ENCODE assay signal across 12 cellular contexts in genomic region chr19:50604264-50605073, GRCh38. TPM values are rescaled to one million over a fixed set of nuclear protein-coding genes. Genes with fewer than 3 reads are reported as not detected.
DNase-seq lines count a peak whose midpoint lies in the region; ATAC-seq and TF ChIP-seq lines count a peak whose summit lies in the region.
"Not testable (repeated sequence)": the region's sequence is repeated elsewhere in the genome, so short reads cannot be mapped to it uniquely, and the experiment has no call there.
"Had no signal": no experiment of that assay in that cellular context is flagged by ENCODE, and none has a peak within 500 bp of the region (broad histone marks: within the 10 kb centered on the region; RNA-seq: fewer than 3 reads in every experiment).

No MANE protein-coding gene starts in this region.

- not testable (repeated sequence) for H3K27me3 Mint-ChIP-seq in HFFc6 (ENCODE audit: insufficient read depth)
- H3K27me3 Mint-ChIP-seq in activated T-cell treated with anti-CD3 and anti-CD28 coated beads, Interleukin-2, amount 50 U/mL, for 4 hours (ENCODE audit: low read depth), result peaks cover 45% of the 10 kb centered on the region

- intact Hi-C loops in PC-3 (cut with micrococcal nuclease), result not testable (repeated sequence)

- not testable (repeated sequence) for H3K9me3 Mint-ChIP-seq in HFFc6; activated T-cell treated with anti-CD3 and anti-CD28 coated beads, Interleukin-2, amount 50 U/mL, for 4 hours

- not testable (repeated sequence) for H3K27ac Mint-ChIP-seq in HFFc6

- 0 out of 2 replicates have a peak, but pooled peaks have one; percentile 8 for TF ChIP-seq CTCF in HFFc6 (IDR thresholded peaks at IDR 0.05)
- TF ChIP-seq CTCF in PC-3 (conservative IDR thresholded peaks at IDR 0.05; ENCODE audit: low read depth, low read length), result peak; percentile 18; the same call in 1 of the 2 replicates
- peak; percentile 45 for TF ChIP-seq CTCF in WERI-Rb-1 (IDR thresholded peaks at IDR 0.05; ENCODE audit: low read depth, low read length)
- not testable (repeated sequence) for TF ChIP-seq CTCF in gastroesophageal sphincter (IDR thresholded peaks at IDR 0.05)

- H3K27ac ChIP-seq in PC-3 (ENCODE audit: low read length); WERI-Rb-1; gastroesophageal sphincter: not testable (repeated sequence)

- not testable (repeated sequence) for H3K4me2 ChIP-seq in PC-3 (ENCODE audit: low read length)

- ATAC-seq in PC-3, result not testable (repeated sequence)
- ATAC-seq in activated T-cell treated with anti-CD3 and anti-CD28 coated beads, Interleukin-2, amount 50 U/mL, for 4 hours, result peak; percentile 38 to 44
- peak; percentile 60 for ATAC-seq in gastroesophageal sphincter

- H3K4me3 Mint-ChIP-seq in HFFc6; activated T-cell treated with anti-CD3 and anti-CD28 coated beads, Interleukin-2, amount 50 U/mL, for 4 hours: not testable (repeated sequence)

- not testable (repeated sequence) for H3K9me3 ChIP-seq in PC-3 (ENCODE audit: low read length); WERI-Rb-1 (ENCODE audit: severe bottlenecking); gastroesophageal sphincter

- not testable (repeated sequence) for H3K9me2 ChIP-seq in PC-3 (replicated peaks; ENCODE audit: low read length)

- H3K36me3 ChIP-seq in PC-3 (ENCODE audit: low read depth, low read length); WERI-Rb-1; gastroesophageal sphincter: not testable (repeated sequence)

- in situ Hi-C loops in Caki2 (cut with HindIII; ENCODE audit: low pct_unique_long_range_greater_than_20kb, low sequenced_read_pairs), result not testable (repeated sequence)

- POLR2A ChIA-PET in PC-3 (lab: Charles Lee; ENCODE audit: unreplicated experiment), result not testable (repeated sequence)

- H3K79me2 ChIP-seq in PC-3 (ENCODE audit: low read length), result not testable (repeated sequence)

- TF ChIP-seq POLR2A in gastroesophageal sphincter (IDR thresholded peaks at IDR 0.05), result not testable (repeated sequence)

- peaks cover 35% of the 10 kb centered on the region for H3K27me3 ChIP-seq in PC-3 (ENCODE audit: low read length)
- H3K27me3 ChIP-seq in WERI-Rb-1 (ENCODE audit: insufficient read depth, low read depth, severe bottlenecking), result peaks cover 31% of the 10 kb centered on the region
- peaks cover 85% of the 10 kb centered on the region for H3K27me3 ChIP-seq in gastroesophageal sphincter

- CTCF ChIA-PET in PC-3 (lab: Charles Lee), result not testable (repeated sequence)

- not testable (repeated sequence) for H2AFZ ChIP-seq in PC-3 (ENCODE audit: low read length)

- not testable (repeated sequence) for H3K36me3 Mint-ChIP-seq in HFFc6 (ENCODE audit: low read depth); activated T-cell treated with anti-CD3 and anti-CD28 coated beads, Interleukin-2, amount 50 U/mL, for 4 hours (ENCODE audit: insufficient read depth)

- not testable (repeated sequence) for H4K20me1 ChIP-seq in PC-3 (ENCODE audit: low read length)

- not testable (repeated sequence) for BruUV-seq in PC-3 (replicated peaks; lab: Mats Ljungman, UMichigan)

- not testable (repeated sequence) for H3K4me3 ChIP-seq in PC-3 (ENCODE audit: low read length); gastroesophageal sphincter
- H3K4me3 ChIP-seq in WERI-Rb-1 (ENCODE audit: low read depth, low read length), result peak overlapping the region; percentile 8; the same call in 1 of the 2 replicates

- DNase-seq in Caki2 (ENCODE audit: low read depth), result peak; percentile 9
- DNase-seq in HFFc6; PC-3; activated T-cell treated with anti-CD3 and anti-CD28 coated beads, Interleukin-2, amount 50 U/mL, for 4 hours: not testable (repeated sequence)
- DNase-seq in WERI-Rb-1, result peak; percentile 54
- peak; percentile 20 for DNase-seq in stimulated activated CD4-positive, alpha-beta T cell treated with anti-CD3 and anti-CD28 coated beads, Interleukin-15, amount 100 ng/mL, for 24 hours

- 46 to 59% methylated on average over 7 of the region's 56 CpGs for WGBS in gastroesophageal sphincter (ENCODE audit: low coverage in 1 of 2), 2 donors

- not testable (repeated sequence) for H3K4me1 ChIP-seq in PC-3 (ENCODE audit: insufficient read depth, low read length)
- H3K4me1 ChIP-seq in gastroesophageal sphincter, result peaks cover 0 to 16% (median 0%) of the 10 kb centered on the region in 3 donors

- not testable (repeated sequence) for H3F3A ChIP-seq in PC-3 (ENCODE audit: low read length, unreplicated experiment)

- not testable (repeated sequence) for TF ChIP-seq EP300 in gastroesophageal sphincter (IDR thresholded peaks at IDR 0.05)

- not testable (repeated sequence) for H3K4me1 Mint-ChIP-seq in HFFc6 (ENCODE audit: low read depth); activated T-cell treated with anti-CD3 and anti-CD28 coated beads, Interleukin-2, amount 50 U/mL, for 4 hours (ENCODE audit: low read depth)

- H3K9ac ChIP-seq in PC-3 (ENCODE audit: low read length), result not testable (repeated sequence)

RNA-seq across cellular contexts. Expression of gene SYT3, which starts 35.2 kb away (rescaled TPM):
- 0.14 and 0.26 TPM in 2 replicates for total RNA-seq in Caki2 (2014; rRNA removed; shearing (Covaris generic); ENCODE audit: low replicate concordance)
- not detected for total RNA-seq in HFFc6 (2021; fragmentation: NEBNext Ultra II Directional; extraction: Animal tissue kit (Norgen Biotek cat#: 25700))
- total RNA-seq in PC-3 (2014; rRNA removed) (0.12 and 0.18 TPM in 2 replicates), gastroesophageal sphincter (under 1 TPM in 1 of 4 donors, not detected in 3; 0.42 TPM)
- total RNA-seq in activated T-cell treated with anti-CD3 and anti-CD28 coated beads, Interleukin-2, amount 50 U/mL, for 4 hours, result 1 to 10 TPM in 1 of 3 donors, under 1 TPM in 2; 0.35 to 1.2 (median 0.66) TPM
- total RNA-seq: CD4-positive, alpha-beta T cell; GM12878; HT-29; IMR-90; SJSA1 had no signal

RNA-seq across cellular contexts. Expression of gene LRRC4B, which starts 36.2 kb away (rescaled TPM):
- 5.0 and 8.7 TPM in 2 replicates for total RNA-seq in Caki2 (2014; rRNA removed; shearing (Covaris generic); ENCODE audit: low replicate concordance)
- total RNA-seq in HFFc6 (2021; fragmentation: NEBNext Ultra II Directional; extraction: Animal tissue kit (Norgen Biotek cat#: 25700)), result under 1 TPM; 0.07 to 0.14 (median 0.08) TPM
- total RNA-seq in PC-3 (2014; rRNA removed), result 0.26 and 0.52 TPM in 2 replicates
- not detected for total RNA-seq in activated T-cell treated with anti-CD3 and anti-CD28 coated beads, Interleukin-2, amount 50 U/mL, for 4 hours
- 1 to 10 TPM; 5.0 to 9.3 (median 7.6) TPM for total RNA-seq in gastroesophageal sphincter
- total RNA-seq: CD4-positive, alpha-beta T cell; GM12878; HT-29; IMR-90; SJSA1 had no signal

RNA-seq across cellular contexts. Expression of gene C19orf81, which starts 44.8 kb away (rescaled TPM):
- total RNA-seq in Caki2 (2014; rRNA removed; shearing (Covaris generic); ENCODE audit: low replicate concordance), result 13.5 and 20.4 TPM in 2 replicates
- total RNA-seq in HFFc6 (2021; fragmentation: NEBNext Ultra II Directional; extraction: Animal tissue kit (Norgen Biotek cat#: 25700)), result under 1 TPM in 3 of 6 experiments, not detected in 3; 0.64 to 0.94 (median 0.68) TPM
- total RNA-seq in PC-3 (2014; rRNA removed) (5.7 and 20.0 TPM in 2 replicates), gastroesophageal sphincter (not detected)
- under 1 TPM in 1 of 3 donors, not detected in 2; 0.95 TPM for total RNA-seq in activated T-cell treated with anti-CD3 and anti-CD28 coated beads, Interleukin-2, amount 50 U/mL, for 4 hours
- total RNA-seq: CD4-positive, alpha-beta T cell; HT-29; IMR-90; SJSA1 had no signal
